19 cellular contexts compared by ENCODE assay signal in the genomic region with DNA sequence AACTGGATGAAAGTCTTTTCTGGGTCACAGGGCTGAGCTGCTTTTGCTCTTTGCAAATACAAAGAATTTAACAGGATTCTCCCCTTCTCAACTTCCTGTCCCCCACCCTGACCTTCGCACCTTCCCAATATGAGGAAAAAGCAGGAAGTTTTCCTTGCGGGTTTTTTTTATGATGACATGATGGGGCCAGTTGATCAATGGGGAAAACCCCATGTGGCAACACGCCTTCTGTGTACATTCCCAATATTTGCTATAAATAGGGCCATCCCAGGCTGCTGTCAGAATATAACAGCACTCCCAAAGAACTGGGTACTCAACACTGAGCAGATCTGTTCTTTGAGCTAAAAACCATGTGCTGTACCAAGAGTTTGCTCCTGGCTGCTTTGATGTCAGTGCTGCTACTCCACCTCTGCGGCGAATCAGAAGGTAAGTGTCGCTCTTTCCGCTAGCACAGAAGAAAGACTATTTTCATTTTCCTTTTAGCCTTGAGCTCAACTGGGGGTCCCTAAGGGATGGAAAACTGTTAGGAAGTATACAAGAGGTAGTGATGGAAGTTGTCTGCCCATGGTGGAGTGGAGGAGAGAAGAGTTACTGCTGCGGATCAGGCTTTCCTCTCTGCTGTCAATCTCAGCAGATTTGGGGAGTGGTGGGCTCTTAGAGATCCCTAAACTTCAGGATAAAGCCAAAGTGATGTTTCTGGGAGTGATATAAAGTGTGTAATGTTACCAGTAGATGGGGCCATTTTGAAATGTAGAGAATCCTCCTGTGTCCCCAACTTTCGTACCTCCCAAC. TPM values are rescaled to one million over a fixed set of nuclear protein-coding genes. Genes with fewer than 3 reads are reported as not detected.
DNase-seq lines count a peak whose midpoint lies in the region; ATAC-seq and TF ChIP-seq lines count a peak whose summit lies in the region.
"Had no signal": no experiment of that assay in that cellular context is flagged by ENCODE, and none has a peak within 500 bp of the region (broad histone marks: within the 10 kb centered on the region; RNA-seq: fewer than 3 reads in every experiment).

Gene CCL20 (plus strand): TSS at position 281 of the 792 bp plus-strand sequence. CDS start 70 bp downstream, at position 351.

- no peak within 1 kb of the TSS for H2AFZ ChIP-seq in PC-3 (ENCODE audit: low read length)
- H2AFZ ChIP-seq: GM23248 had no signal

- H3K27me3 ChIP-seq in PC-3 (ENCODE audit: low read length) = no peaks in the 10 kb centered on the region
- no peaks in the 10 kb centered on the region for H3K27me3 ChIP-seq in effector memory CD4-positive, alpha-beta T cell (replicated peaks; ENCODE audit: control insufficient read depth, insufficient read depth, low read length, poor library complexity, severe bottlenecking)
- H3K27me3 ChIP-seq in adrenal gland = peaks cover 6% of the 10 kb centered on the region
- H3K27me3 ChIP-seq: uterus had no signal

- POLR2A ChIA-PET in activated CD8-positive, alpha-beta T cell treated with anti-CD3 and anti-CD28 coated beads for 36 hours (lab: Charles Lee) = no interaction called here
- POLR2A ChIA-PET in activated CD8-positive, alpha-beta T cell treated with anti-CD3 and anti-CD28 coated beads, Interleukin-2, amount 10 ng/mL, durations not matched to agents 7 days and 5 days (lab: Charles Lee) = no interaction called here
- POLR2A ChIA-PET in PC-3 (lab: Charles Lee; ENCODE audit: unreplicated experiment) = no interaction called here

- CTCF ChIA-PET in activated CD8-positive, alpha-beta T cell treated with anti-CD3 and anti-CD28 coated beads for 36 hours (lab: Charles Lee) = interaction anchor here (1.1 to 1.3 kb wide), 2 partner anchors 40 to 47 kb away, joined by 3 to 4 read pairs; no protein-coding TSS in a partner anchor
- CTCF ChIA-PET in activated CD8-positive, alpha-beta T cell treated with anti-CD3 and anti-CD28 coated beads, Interleukin-2, amount 10 ng/mL, durations not matched to agents 7 days and 5 days (lab: Charles Lee) = no interaction called here
- CTCF ChIA-PET in PC-3 (lab: Charles Lee) = no interaction called here

- TSS peak; percentile 52 for BruUV-seq in PC-3 (replicated peaks; lab: Mats Ljungman, UMichigan)

- H3K4me3 Mint-ChIP-seq in activated CD8-positive, alpha-beta T cell treated with anti-CD3 and anti-CD28 coated beads for 36 hours = peak within 1 kb of the TSS; percentile 34
- no peak within 1 kb of the TSS for H3K4me3 Mint-ChIP-seq in activated CD8-positive, alpha-beta T cell treated with anti-CD3 and anti-CD28 coated beads, Interleukin-2, amount 10 ng/mL, durations not matched to agents 7 days and 5 days
- no peak within 1 kb of the TSS for H3K4me3 Mint-ChIP-seq in osteocyte (ENCODE audit: unreplicated experiment)
- H3K4me3 Mint-ChIP-seq: stimulated activated naive CD8-positive, alpha-beta T cell treated with anti-CD3 and anti-CD28 coated beads, Interleukin-15, amount 100 ng/mL, for 72 hours had no signal

- H3K36me3 ChIP-seq in PC-3 (ENCODE audit: low read depth, low read length) (no peaks in the 10 kb centered on the region), adrenal gland (replicated peaks in 1 of 2) (no peaks in the 10 kb centered on the region)
- no peaks in the 10 kb centered on the region for H3K36me3 ChIP-seq in effector memory CD4-positive, alpha-beta T cell (ENCODE audit: control insufficient read depth, insufficient read depth, low read length)
- H3K36me3 ChIP-seq: uterus had no signal

- DNase-seq in activated CD8-positive, alpha-beta T cell treated with anti-CD3 and anti-CD28 coated beads for 36 hours = peak; percentile 10
- DNase-seq in activated CD8-positive, alpha-beta T cell treated with anti-CD3 and anti-CD28 coated beads, Interleukin-2, amount 10 ng/mL, durations not matched to agents 7 days and 5 days = no peak
- DNase-seq in PC-3 (no peak), osteocyte (ENCODE audit: extremely low spot score, unreplicated experiment) (no peak), adrenal gland (no peak), COR-L47 (lab: John Stamatoyannopoulos, UW) (no peak)
- DNase-seq in effector memory CD4-positive, alpha-beta T cell = peak in 2 of 3 donors; percentile 8 to 16
- DNase-seq: activated CD4-positive, CD25-positive, alpha-beta regulatory T cell; activated CD8-positive, alpha-beta memory T cell treated with anti-CD3 and anti-CD28 coated beads, Interleukin-2, amount 50 U/mL, for 4 hours; foreskin fibroblast; GM23248; naive thymus-derived CD4-positive, alpha-beta T cell; NCI-H1417; stimulated activated naive CD8-positive, alpha-beta T cell treated with anti-CD3 and anti-CD28 coated beads, Interleukin-15, amount 100 ng/mL, for 72 hours; uterus had no signal

- TF ChIP-seq POLR2A in adrenal gland (IDR thresholded peaks at IDR 0.05) = no peak

- no peaks in the 10 kb centered on the region for H4K20me1 ChIP-seq in PC-3 (ENCODE audit: low read length)

- peaks cover under 1% of the 10 kb centered on the region for H3K36me3 Mint-ChIP-seq in activated CD8-positive, alpha-beta T cell treated with anti-CD3 and anti-CD28 coated beads for 36 hours (ENCODE audit: low read depth)
- H3K36me3 Mint-ChIP-seq in activated CD8-positive, alpha-beta T cell treated with anti-CD3 and anti-CD28 coated beads, Interleukin-2, amount 10 ng/mL, durations not matched to agents 7 days and 5 days (ENCODE audit: low read depth) = no peaks in the 10 kb centered on the region
- peaks cover 1% of the 10 kb centered on the region for H3K36me3 Mint-ChIP-seq in osteocyte (ENCODE audit: unreplicated experiment)
- H3K36me3 Mint-ChIP-seq: naive thymus-derived CD4-positive, alpha-beta T cell had no signal

- peak within 1 kb of the TSS; percentile 10 for H3K27ac Mint-ChIP-seq in activated CD8-positive, alpha-beta T cell treated with anti-CD3 and anti-CD28 coated beads for 36 hours
- no peak within 1 kb of the TSS for H3K27ac Mint-ChIP-seq in activated CD8-positive, alpha-beta T cell treated with anti-CD3 and anti-CD28 coated beads, Interleukin-2, amount 10 ng/mL, durations not matched to agents 7 days and 5 days
- peak within 1 kb of the TSS; percentile 8 for H3K27ac Mint-ChIP-seq in osteocyte (ENCODE audit: unreplicated experiment)
- H3K27ac Mint-ChIP-seq: naive thymus-derived CD4-positive, alpha-beta T cell had no signal

- no peaks in the 10 kb centered on the region for H3K9me2 ChIP-seq in PC-3 (replicated peaks; ENCODE audit: low read length)

- no peak within 1 kb of the TSS for H3K9ac ChIP-seq in PC-3 (ENCODE audit: low read length)
- H3K9ac ChIP-seq: GM23248 had no signal

- WGBS in adrenal gland, 4 donors = 82 to 90% (median 86%) methylated on average over 9 of the region's 9 CpGs

- no peak within 1 kb of the TSS for H3K27ac ChIP-seq in PC-3 (ENCODE audit: low read length)
- peak within 1 kb of the TSS; percentile 50 for H3K27ac ChIP-seq in effector memory CD4-positive, alpha-beta T cell (ENCODE audit: insufficient read depth, low read length, poor library complexity, severe bottlenecking)
- H3K27ac ChIP-seq in adrenal gland = no peak within 1 kb of the TSS
- H3K27ac ChIP-seq: GM23248, HL-60, uterus had no signal

- peaks cover 8% of the 10 kb centered on the region for H3F3A ChIP-seq in PC-3 (ENCODE audit: low read length, unreplicated experiment)

- no peak within 1 kb of the TSS for H3K4me3 ChIP-seq in PC-3 (ENCODE audit: low read length)
- peak within 1 kb of the TSS; percentile 20 for H3K4me3 ChIP-seq in effector memory CD4-positive, alpha-beta T cell (ENCODE audit: insufficient read depth, low read depth, low read length, poor library complexity, severe bottlenecking)
- no peak within 1 kb of the TSS for H3K4me3 ChIP-seq in adrenal gland
- H3K4me3 ChIP-seq: GM23248, uterus had no signal

- no peak for ATAC-seq in activated CD8-positive, alpha-beta T cell treated with anti-CD3 and anti-CD28 coated beads for 36 hours
- ATAC-seq in activated CD8-positive, alpha-beta T cell treated with anti-CD3 and anti-CD28 coated beads, Interleukin-2, amount 10 ng/mL, durations not matched to agents 7 days and 5 days = no peak
- no peak for ATAC-seq in PC-3
- no peak for ATAC-seq in GM21528 (IDR thresholded peaks at IDR 0.05; ENCODE audit: low FRiP score, unreplicated experiment)
- ATAC-seq: naive thymus-derived CD4-positive, alpha-beta T cell; stimulated activated naive CD8-positive, alpha-beta T cell treated with anti-CD3 and anti-CD28 coated beads, Interleukin-15, amount 100 ng/mL, for 72 hours had no signal

- peaks cover 7% of the 10 kb centered on the region for H3K27me3 Mint-ChIP-seq in activated CD8-positive, alpha-beta T cell treated with anti-CD3 and anti-CD28 coated beads for 36 hours
- peaks cover under 1% of the 10 kb centered on the region for H3K27me3 Mint-ChIP-seq in activated CD8-positive, alpha-beta T cell treated with anti-CD3 and anti-CD28 coated beads, Interleukin-2, amount 10 ng/mL, durations not matched to agents 7 days and 5 days (ENCODE audit: low read depth)
- H3K27me3 Mint-ChIP-seq in osteocyte (ENCODE audit: unreplicated experiment) = no peaks in the 10 kb centered on the region

- no peak within 1 kb of the TSS for H3K4me2 ChIP-seq in PC-3 (ENCODE audit: low read length)

- TF ChIP-seq CTCF in activated CD8-positive, alpha-beta T cell treated with anti-CD3 and anti-CD28 coated beads for 36 hours (IDR thresholded peaks at IDR 0.05) = no peak
- 0 out of 2 replicates have a peak, but pooled peaks have one; percentile 11 for TF ChIP-seq CTCF in PC-3 (conservative IDR thresholded peaks at IDR 0.05; ENCODE audit: low read depth, low read length)
- no peak for TF ChIP-seq CTCF in osteocyte (IDR thresholded peaks at IDR 0.05)
- TF ChIP-seq CTCF in adrenal gland (IDR thresholded peaks at IDR 0.05) = no peak

- H3K4me1 Mint-ChIP-seq in activated CD8-positive, alpha-beta T cell treated with anti-CD3 and anti-CD28 coated beads for 36 hours (ENCODE audit: low read depth) = peaks cover 17% of the 10 kb centered on the region
- H3K4me1 Mint-ChIP-seq in activated CD8-positive, alpha-beta T cell treated with anti-CD3 and anti-CD28 coated beads, Interleukin-2, amount 10 ng/mL, durations not matched to agents 7 days and 5 days (ENCODE audit: low read depth) = no peaks in the 10 kb centered on the region
- peaks cover 45% of the 10 kb centered on the region for H3K4me1 Mint-ChIP-seq in osteocyte (ENCODE audit: unreplicated experiment)

- H3K4me1 ChIP-seq in PC-3 (ENCODE audit: insufficient read depth, low read length) = peaks cover 25% of the 10 kb centered on the region
- no peaks in the 10 kb centered on the region for H3K4me1 ChIP-seq in effector memory CD4-positive, alpha-beta T cell (ENCODE audit: control insufficient read depth, insufficient read depth, low read length, poor library complexity, severe bottlenecking)
- H3K4me1 ChIP-seq in adrenal gland (replicated peaks in 1 of 2) = no peaks in the 10 kb centered on the region
- H3K4me1 ChIP-seq: uterus had no signal

- intact Hi-C loops in activated CD8-positive, alpha-beta T cell treated with anti-CD3 and anti-CD28 coated beads for 36 hours (cut with micrococcal nuclease) = no loop called here
- intact Hi-C loops in PC-3 (cut with micrococcal nuclease) = no loop called here
- intact Hi-C loops in adrenal gland (cut with DNase I) = no loop called here

- H3K79me2 ChIP-seq in PC-3 (ENCODE audit: low read length) = peaks cover 13% of the 10 kb centered on the region

- H3K9me3 ChIP-seq in PC-3 (ENCODE audit: low read length) (no peaks in the 10 kb centered on the region), adrenal gland (replicated peaks in 1 of 3) (no peaks in the 10 kb centered on the region)
- H3K9me3 ChIP-seq in effector memory CD4-positive, alpha-beta T cell (ENCODE audit: control insufficient read depth, low read length) = no peaks in the 10 kb centered on the region
- H3K9me3 ChIP-seq: uterus had no signal

- no peaks in the 10 kb centered on the region for H3K9me3 Mint-ChIP-seq in activated CD8-positive, alpha-beta T cell treated with anti-CD3 and anti-CD28 coated beads for 36 hours
- H3K9me3 Mint-ChIP-seq in activated CD8-positive, alpha-beta T cell treated with anti-CD3 and anti-CD28 coated beads, Interleukin-2, amount 10 ng/mL, durations not matched to agents 7 days and 5 days (ENCODE audit: insufficient read depth) = no peaks in the 10 kb centered on the region
- H3K9me3 Mint-ChIP-seq in osteocyte (ENCODE audit: unreplicated experiment) = peaks cover 4% of the 10 kb centered on the region
- H3K9me3 Mint-ChIP-seq: stimulated activated naive CD8-positive, alpha-beta T cell treated with anti-CD3 and anti-CD28 coated beads, Interleukin-15, amount 100 ng/mL, for 72 hours had no signal

RNA-seq across cellular contexts. Expression of gene CCL20, which starts in this region (rescaled TPM):
- 1 to 10 TPM; 5.3 to 7.5 TPM for total RNA-seq in activated CD8-positive, alpha-beta T cell treated with anti-CD3 and anti-CD28 coated beads for 36 hours
- not detected for total RNA-seq in activated CD8-positive, alpha-beta T cell treated with anti-CD3 and anti-CD28 coated beads, Interleukin-2, amount 10 ng/mL, durations not matched to agents 7 days and 5 days
- total RNA-seq in PC-3 (2014; rRNA removed) (1.7 and 1.8 TPM in 2 replicates), osteocyte (not detected in 2 replicates), adrenal gland (under 1 TPM in 1 of 8 donors, not detected in 7; 0.39 TPM)
- polyA plus RNA-seq in adrenal gland = under 1 TPM; 0.40 to 0.80 (median 0.51) TPM
- total RNA-seq: A172, GM23248, posterior vena cava, uterus had no signal
- polyA plus RNA-seq: GM23248; naive thymus-derived CD4-positive, alpha-beta T cell had no signal

Comparison
In these comparisons a context has a peak if more than half of its experiments do, and no peak if none do; other contexts are left out.
1. DNase-seq: peak in activated CD8-positive, alpha-beta T cell treated with anti-CD3 and anti-CD28 coated beads for 36 hours (single experiment) and effector memory CD4-positive, alpha-beta T cell (2 of 3); none in activated CD8-positive, alpha-beta T cell treated with anti-CD3 and anti-CD28 coated beads, Interleukin-2, amount 10 ng/mL, durations not matched to agents 7 days and 5 days (single experiment), PC-3 (single experiment), osteocyte (single experiment), adrenal gland (0 of 7) and COR-L47 (single experiment).